21 cellular contexts compared by ENCODE assay signal in genomic region chr15:52150043-52150825, GRCh38. TPM values are rescaled to one million over a fixed set of nuclear protein-coding genes. Genes with fewer than 3 reads are reported as not detected.
DNase-seq lines count a peak whose midpoint lies in the region; ATAC-seq and TF ChIP-seq lines count a peak whose summit lies in the region.
"Had no signal": no experiment of that assay in that cellular context is flagged by ENCODE, and none has a peak within 500 bp of the region (broad histone marks: within the 10 kb centered on the region; RNA-seq: fewer than 3 reads in every experiment).

No MANE protein-coding gene starts in this region.

- H3K4me1 ChIP-seq in CD4-positive, CD25-positive, alpha-beta regulatory T cell (ENCODE audit: control insufficient read depth, insufficient read depth, low read length, poor library complexity, severe bottlenecking): no peaks in the 10 kb centered on the region
- H3K4me1 ChIP-seq in neural progenitor cell (no peaks in the 10 kb centered on the region), tibial artery (no peaks in the 10 kb centered on the region), stomach (no peaks in the 10 kb centered on the region)
- H3K4me1 ChIP-seq: HAP-1, Peyer's patch, SJSA1 had no signal

- no peak for TF ChIP-seq POLR2A in stomach (IDR thresholded peaks at IDR 0.05)

- H3K27me3 ChIP-seq in CD4-positive, CD25-positive, alpha-beta regulatory T cell (ENCODE audit: control insufficient read depth, insufficient read depth, low read length): no peaks in the 10 kb centered on the region
- H3K27me3 ChIP-seq in neural progenitor cell: no peaks in the 10 kb centered on the region
- H3K27me3 ChIP-seq in tibial artery: no peaks in the 10 kb centered on the region
- H3K27me3 ChIP-seq in stomach: no peaks in the 10 kb centered on the region
- H3K27me3 ChIP-seq: Peyer's patch, SJSA1 had no signal

- no peak overlapping the region for H3K4me3 ChIP-seq in CD4-positive, CD25-positive, alpha-beta regulatory T cell (ENCODE audit: low read depth, low read length)
- H3K4me3 ChIP-seq in neural progenitor cell (no peak overlapping the region), tibial artery (no peak overlapping the region), stomach (no peak overlapping the region)
- H3K4me3 ChIP-seq: GM23338, HAP-1, Peyer's patch, SJSA1 had no signal

- intact Hi-C loops in tibial artery (cut with DNase I; ENCODE audit: low total_unique reads): no loop called here
- intact Hi-C loops in stomach (cut with DNase I; ENCODE audit: low total_unique reads): no loop called here

- ATAC-seq in CD4-positive, CD25-positive, alpha-beta regulatory T cell (ENCODE audit: low read depth in 2 of 2): no peak
- ATAC-seq in T-helper 17 cell (no peak), HG02981 (IDR thresholded peaks at IDR 0.05; ENCODE audit: unreplicated experiment) (no peak)
- ATAC-seq: GM23338, Right ventricle myocardium inferior had no signal

- WGBS in stomach, 5 donors: 45 to 65% (median 59%) methylated on average over 7 to 9 of the region's 9 CpGs

- no peaks in the 10 kb centered on the region for H4K20me1 ChIP-seq in neural progenitor cell (ENCODE audit: low read depth)

- H3K27ac Mint-ChIP-seq in CD4-positive, CD25-positive, alpha-beta regulatory T cell: peak overlapping the region in 2 of 3 donors; percentile 62 to 64
- H3K27ac Mint-ChIP-seq in T-helper 17 cell (peak overlapping the region; percentile 24), neural progenitor cell (peak overlapping the region; percentile 74), glutamatergic neuron (ENCODE audit: unreplicated experiment) (no peak overlapping the region)
- H3K27ac Mint-ChIP-seq: CD4-positive, alpha-beta T cell; GM23338 had no signal

- no peak for TF ChIP-seq EP300 in stomach (IDR thresholded peaks at IDR 0.05)

- DNase-seq in CD4-positive, CD25-positive, alpha-beta regulatory T cell: no peak
- DNase-seq in COR-L47 (lab: John Stamatoyannopoulos, UW): peak; percentile 50
- no peak for DNase-seq in T-helper 17 cell
- DNase-seq in neural progenitor cell (ENCODE audit: low spot score): no peak
- no peak for DNase-seq in glutamatergic neuron
- no peak for DNase-seq in tibial artery
- DNase-seq in stomach: no peak
- DNase-seq: CD4-positive, alpha-beta T cell; KBM-7; NCI-H1105; NCI-H187; NK-92 treated with Interleukin-12 subunit alpha and Interleukin-12 subunit beta, amount 100 ng/mL, for 24 hours had no signal

- H3K27me3 Mint-ChIP-seq in CD4-positive, CD25-positive, alpha-beta regulatory T cell: no peaks in the 10 kb centered on the region
- no peaks in the 10 kb centered on the region for H3K27me3 Mint-ChIP-seq in T-helper 17 cell
- peaks cover 4% of the 10 kb centered on the region for H3K27me3 Mint-ChIP-seq in neural progenitor cell (ENCODE audit: insufficient read depth, low read depth)
- peaks cover 2% of the 10 kb centered on the region for H3K27me3 Mint-ChIP-seq in glutamatergic neuron (ENCODE audit: unreplicated experiment)
- H3K27me3 Mint-ChIP-seq: CD4-positive, alpha-beta T cell had no signal

- no peaks in the 10 kb centered on the region for H3F3A ChIP-seq in neural progenitor cell (ENCODE audit: low read depth)

- peaks cover 0 to 3% (median under 1%) of the 10 kb centered on the region in 4 donors for H3K4me1 Mint-ChIP-seq in CD4-positive, CD25-positive, alpha-beta regulatory T cell
- peaks cover 5% of the 10 kb centered on the region for H3K4me1 Mint-ChIP-seq in T-helper 17 cell
- no peaks in the 10 kb centered on the region for H3K4me1 Mint-ChIP-seq in neural progenitor cell
- peaks cover 10% of the 10 kb centered on the region for H3K4me1 Mint-ChIP-seq in glutamatergic neuron (ENCODE audit: low read depth, unreplicated experiment)
- H3K4me1 Mint-ChIP-seq: GM23338 had no signal

- no peak overlapping the region for H3K4me2 ChIP-seq in neural progenitor cell
- H3K4me2 ChIP-seq: GM23338 had no signal

- no peaks in the 10 kb centered on the region for H3K9me3 Mint-ChIP-seq in CD4-positive, CD25-positive, alpha-beta regulatory T cell
- no peaks in the 10 kb centered on the region for H3K9me3 Mint-ChIP-seq in neural progenitor cell
- no peaks in the 10 kb centered on the region for H3K9me3 Mint-ChIP-seq in glutamatergic neuron (ENCODE audit: unreplicated experiment)
- H3K9me3 Mint-ChIP-seq: CD4-positive, alpha-beta T cell had no signal

- no peak overlapping the region for H3K9ac ChIP-seq in neural progenitor cell

- peaks cover 65% of the 10 kb centered on the region for H3K36me3 ChIP-seq in CD4-positive, CD25-positive, alpha-beta regulatory T cell (ENCODE audit: control insufficient read depth, insufficient read depth, low read length)
- H3K36me3 ChIP-seq in neural progenitor cell (no peaks in the 10 kb centered on the region), tibial artery (peaks cover 21 to 77% (median 44%) of the 10 kb centered on the region in 3 donors), stomach (peaks cover 2 to 73% (median 70%) of the 10 kb centered on the region in 4 donors)

- H3K36me3 Mint-ChIP-seq in CD4-positive, CD25-positive, alpha-beta regulatory T cell: peaks cover 47% of the 10 kb centered on the region
- H3K36me3 Mint-ChIP-seq in T-helper 17 cell (ENCODE audit: low read depth) (no peaks in the 10 kb centered on the region), neural progenitor cell (peaks cover 14% of the 10 kb centered on the region), glutamatergic neuron (ENCODE audit: unreplicated experiment) (no peaks in the 10 kb centered on the region)

- TF ChIP-seq CTCF in neural progenitor cell (IDR thresholded peaks at IDR 0.05) (no peak), glutamatergic neuron (IDR thresholded peaks at IDR 0.05; ENCODE audit: partially characterized antibody, unreplicated experiment) (no peak), tibial artery (IDR thresholded peaks at IDR 0.05) (no peak), stomach (IDR thresholded peaks at IDR 0.05) (no peak)

- H3K27ac ChIP-seq in CD4-positive, CD25-positive, alpha-beta regulatory T cell (ENCODE audit: insufficient read depth, low read length, poor library complexity, severe bottlenecking): no peak overlapping the region
- no peak overlapping the region for H3K27ac ChIP-seq in neural progenitor cell
- H3K27ac ChIP-seq in tibial artery: no peak overlapping the region
- H3K27ac ChIP-seq in stomach: no peak overlapping the region
- H3K27ac ChIP-seq: Peyer's patch, SJSA1 had no signal

- H3K79me2 ChIP-seq in neural progenitor cell (ENCODE audit: low read depth): no peaks in the 10 kb centered on the region

- no peak overlapping the region for H2AFZ ChIP-seq in neural progenitor cell (replicated peaks)
- H2AFZ ChIP-seq: GM23338 had no signal

- no peak overlapping the region for H3K4me3 Mint-ChIP-seq in CD4-positive, CD25-positive, alpha-beta regulatory T cell
- H3K4me3 Mint-ChIP-seq in T-helper 17 cell: no peak overlapping the region
- H3K4me3 Mint-ChIP-seq in neural progenitor cell: no peak overlapping the region
- no peak overlapping the region for H3K4me3 Mint-ChIP-seq in glutamatergic neuron (ENCODE audit: unreplicated experiment)
- H3K4me3 Mint-ChIP-seq: CD4-positive, alpha-beta T cell; GM23338 had no signal

- H3K9me3 ChIP-seq in CD4-positive, CD25-positive, alpha-beta regulatory T cell (ENCODE audit: control insufficient read depth in 2 of 2, low read length in 2 of 2): no peaks in the 10 kb centered on the region
- H3K9me3 ChIP-seq in T-helper 17 cell (ENCODE audit: control insufficient read depth, low read length, poor library complexity, severe bottlenecking) (no peaks in the 10 kb centered on the region), neural progenitor cell (ENCODE audit: low read depth) (no peaks in the 10 kb centered on the region), tibial artery (no peaks in the 10 kb centered on the region), stomach (no peaks in the 10 kb centered on the region)
- H3K9me3 ChIP-seq: HAP-1, Peyer's patch, SJSA1 had no signal

RNA-seq across cellular contexts. Expression of gene BCL2L10, which starts 37.7 kb away (rescaled TPM):
- 0.42 TPM for total RNA-seq in CD4-positive, CD25-positive, alpha-beta regulatory T cell
- under 1 TPM in 1 of 4 donors, not detected in 3; 0.23 TPM for polyA plus RNA-seq in CD4-positive, CD25-positive, alpha-beta regulatory T cell
- total RNA-seq in T-helper 17 cell (not detected), neural progenitor cell (ENCODE audit: low replicate concordance) (0.22 and 0.31 TPM in 2 replicates), glutamatergic neuron (ENCODE audit: unreplicated experiment) (not detected), stomach (1 to 10 TPM in 1 of 5 donors, under 1 TPM in 1, not detected in 3; 0.92 to 3.2 TPM)
- 1 to 10 TPM in 2 of 3 donors, under 1 TPM in 1; 0.75 to 3.4 (median 1.4) TPM for polyA plus RNA-seq in stomach
- total RNA-seq: G401, HT1080, NCI-H460, Right ventricle myocardium inferior, SJSA1 had no signal

RNA-seq across cellular contexts. Expression of gene GNB5, which starts 41.0 kb away (rescaled TPM):
- 87.6 TPM for total RNA-seq in CD4-positive, CD25-positive, alpha-beta regulatory T cell
- 10 to 100 TPM; 64.3 to 66.5 (median 65.3) TPM for polyA plus RNA-seq in CD4-positive, CD25-positive, alpha-beta regulatory T cell
- total RNA-seq in T-helper 17 cell (10 to 100 TPM; 63.2 to 79.7 TPM), neural progenitor cell (ENCODE audit: low replicate concordance) (36.0 and 37.8 TPM in 2 replicates), glutamatergic neuron (ENCODE audit: unreplicated experiment) (28.4 TPM), stomach (100 to 1,000 TPM in 1 of 5 donors, 10 to 100 TPM in 2, 1 to 10 TPM in 2; 6.4 to 291 (median 14.0) TPM)
- polyA plus RNA-seq in stomach: 10 to 100 TPM in 2 of 3 donors, 1 to 10 TPM in 1; 8.1 to 13.6 (median 11.8) TPM
